28 cellular contexts compared by ENCODE assay signal in the genomic region with DNA sequence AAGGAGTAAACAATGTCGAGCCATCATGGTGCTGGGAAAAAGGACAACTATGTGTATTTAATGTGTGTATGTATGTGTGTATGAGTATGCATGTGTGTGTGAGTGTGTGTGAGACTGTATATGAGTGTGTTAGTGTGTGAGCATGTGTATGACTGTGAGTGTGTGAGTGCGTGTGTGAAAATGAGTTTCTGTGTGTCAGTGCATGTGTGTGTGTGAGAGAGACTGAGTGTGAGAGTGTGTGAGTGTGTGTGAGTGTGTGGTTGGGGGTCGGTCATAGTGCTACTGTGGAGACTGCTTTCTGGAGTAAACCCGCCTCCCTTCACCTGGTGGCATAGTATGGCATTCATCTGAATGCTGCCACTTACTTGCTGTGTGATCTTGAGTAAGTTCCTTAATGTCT.
"Had no signal": no experiment of that assay in that cellular context is flagged by ENCODE, and none has a peak within 500 bp of the region (broad histone marks: within the 10 kb centered on the region; RNA-seq: fewer than 3 reads in every experiment).

No MANE protein-coding gene starts in this region.

- H3K9me3 Mint-ChIP-seq: nephron; stimulated activated naive CD8-positive, alpha-beta T cell treated with anti-CD3 and anti-CD28 coated beads, Interleukin-15, Interleukin-2, amounts not matched to agents 100 ng/mL and 50 ng/mL, for 24 hours; type B pancreatic cell had no signal

- H3K9me3 ChIP-seq: ovary, psoas muscle, right lobe of liver, sigmoid colon, stomach, thoracic aorta, thyroid gland, tibial nerve, upper lobe of right lung, uterus had no signal

- H3K4me1 ChIP-seq: parathyroid adenoma, psoas muscle, right lobe of liver, sigmoid colon, stomach, thyroid gland, upper lobe of right lung, uterus had no signal

- ATAC-seq: naive thymus-derived CD4-positive, alpha-beta T cell; natural killer cell; psoas muscle; right cardiac atrium; right lobe of liver; stimulated activated naive B cell treated with anti-CD40 and anti-IgM and Interleukin-4, amounts not matched to agents 10 μg/mL and 1 μg/mL and 100 μg/mL, for 72 hours; upper lobe of right lung had no signal

- H2AFZ ChIP-seq: parathyroid adenoma had no signal

- H3K36me3 ChIP-seq: ovary, right lobe of liver, sigmoid colon, stomach, thoracic aorta, thyroid gland, tibial nerve, upper lobe of right lung, uterus had no signal

- H3K9ac ChIP-seq: parathyroid adenoma had no signal

- H3K27ac ChIP-seq: ovary, parathyroid adenoma, psoas muscle, right lobe of liver, sigmoid colon, stomach, thoracic aorta, thyroid gland, tibial nerve, upper lobe of right lung, uterus had no signal

- H3K79me2 ChIP-seq: parathyroid adenoma had no signal

- H3K4me1 Mint-ChIP-seq: natural killer cell had no signal

- H3K4me3 ChIP-seq: ovary, psoas muscle, right lobe of liver, sigmoid colon, stomach, thoracic aorta, thyroid gland, tibial nerve, upper lobe of right lung, uterus had no signal

- H3K4me3 Mint-ChIP-seq: naive thymus-derived CD4-positive, alpha-beta T cell; natural killer cell; nephron; neural crest cell; stimulated activated naive B cell treated with anti-CD40 and anti-IgM and Interleukin-4, amounts not matched to agents 10 μg/mL and 1 μg/mL and 100 μg/mL, for 72 hours; stimulated activated naive CD8-positive, alpha-beta T cell treated with anti-CD3 and anti-CD28 coated beads, Interleukin-15, Interleukin-2, amounts not matched to agents 100 ng/mL and 50 ng/mL, for 24 hours; type B pancreatic cell had no signal

- FAIRE-seq: small intestine had no signal

- DNase-seq: naive thymus-derived CD4-positive, alpha-beta T cell; natural killer cell; occipital lobe; ovary; posterior cingulate gyrus; psoas muscle; right cardiac atrium; right lobe of liver; sigmoid colon; small intestine; stimulated activated CD4-positive, alpha-beta T cell treated with anti-CD3 and anti-CD28 coated beads, Interleukin-15, amount 100 ng/mL, for 24 hours; stimulated activated CD4-positive, alpha-beta T cell treated with anti-CD3 and anti-CD28 coated beads, Interleukin-2, amount 100 ng/mL, for 24 hours; stimulated activated CD4-positive, alpha-beta T cell treated with anti-CD3 and anti-CD28 coated beads, Interleukin-2, amount 100 ng/mL, for 48 hours; stimulated activated CD4-positive, alpha-beta T cell treated with anti-CD3 and anti-CD28 coated beads, Interleukin-4, amount 100 ng/mL, for 24 hours; stimulated activated naive B cell treated with anti-CD40 and anti-IgM and Interleukin-4, amounts not matched to agents 10 μg/mL and 1 μg/mL and 100 μg/mL, for 72 hours; stimulated activated naive CD4-positive, alpha-beta T cell treated with Interleukin-2 at 50 U/mL for 16 hours; stomach; thyroid gland; upper lobe of right lung; uterus had no signal

- H3K27me3 ChIP-seq: ovary, right lobe of liver, sigmoid colon, stomach, thyroid gland, tibial nerve, upper lobe of right lung, uterus had no signal

- H3K27ac Mint-ChIP-seq: naive thymus-derived CD4-positive, alpha-beta T cell; natural killer cell; nephron; progenitor cell of endocrine pancreas; stimulated activated naive B cell treated with anti-CD40 and anti-IgM and Interleukin-4, amounts not matched to agents 10 μg/mL and 1 μg/mL and 100 μg/mL, for 72 hours; stimulated activated naive CD8-positive, alpha-beta T cell treated with anti-CD3 and anti-CD28 coated beads, Interleukin-15, Interleukin-2, amounts not matched to agents 100 ng/mL and 50 ng/mL, for 24 hours; type B pancreatic cell had no signal

- H3K36me3 Mint-ChIP-seq: natural killer cell; stimulated activated naive B cell treated with anti-CD40 and anti-IgM and Interleukin-4, amounts not matched to agents 10 μg/mL and 1 μg/mL and 100 μg/mL, for 72 hours had no signal
